ENCODE assay signal across 17 cellular contexts in genomic region chr2:239459056-239459455, GRCh38. TPM values are rescaled to one million over a fixed set of nuclear protein-coding genes. Genes with fewer than 3 reads are reported as not detected.
A peak's percentile ranks its signal among the peaks of the same experiment; 100 is the strongest.
DNase-seq lines count a peak whose midpoint lies in the region; ATAC-seq and TF ChIP-seq lines count a peak whose summit lies in the region.
"Had no signal": no experiment of that assay in that cellular context is flagged by ENCODE, and none has a peak within 500 bp of the region (broad histone marks: within the 10 kb centered on the region; RNA-seq: fewer than 3 reads in every experiment).

No MANE protein-coding gene starts in this region.

- TF ChIP-seq POLR2A in esophagus muscularis mucosa (IDR thresholded peaks at IDR 0.05; ENCODE audit: low read depth) (no peak), sigmoid colon (IDR thresholded peaks at IDR 0.05) (no peak)

- WGBS in heart right ventricle, 2 donors, result 93 to 94% methylated on average over 6 of the region's 6 CpGs
- 92% methylated on average over 6 of the region's 6 CpGs for WGBS in esophagus muscularis mucosa
- 91 to 92% methylated on average over 6 of the region's 6 CpGs for WGBS in sigmoid colon, 2 donors

- no peaks in the 10 kb centered on the region for H3K4me1 Mint-ChIP-seq in activated naive CD4-positive, alpha-beta T cell treated with anti-CD3 and anti-CD28 coated beads for 36 hours (ENCODE audit: low read depth)
- H3K4me1 Mint-ChIP-seq: GM23338 had no signal

- peaks cover 0 to 11% (median 5%) of the 10 kb centered on the region in 9 donors for H3K4me1 ChIP-seq in heart right ventricle
- H3K4me1 ChIP-seq in esophagus muscularis mucosa, result peaks cover 12 to 17% (median 16%) of the 10 kb centered on the region in 4 donors
- peaks cover 0 to 11% (median 6%) of the 10 kb centered on the region in 4 donors for H3K4me1 ChIP-seq in sigmoid colon

- H3K27ac ChIP-seq in heart right ventricle, result no peak overlapping the region
- no peak overlapping the region for H3K27ac ChIP-seq in esophagus muscularis mucosa (replicated peaks in 1 of 4)
- no peak overlapping the region for H3K27ac ChIP-seq in sigmoid colon

- H3K27me3 ChIP-seq in heart right ventricle, result peaks cover 0 to 29% (median 8%) of the 10 kb centered on the region in 7 donors
- peaks cover 0 to 9% (median 0%) of the 10 kb centered on the region in 4 donors for H3K27me3 ChIP-seq in esophagus muscularis mucosa
- no peaks in the 10 kb centered on the region for H3K27me3 ChIP-seq in sigmoid colon

- no peak for TF ChIP-seq CTCF in heart right ventricle (IDR thresholded peaks at IDR 0.05)
- TF ChIP-seq CTCF in esophagus muscularis mucosa (IDR thresholded peaks at IDR 0.05), result no peak
- no peak for TF ChIP-seq CTCF in sigmoid colon (IDR thresholded peaks at IDR 0.05)

- peaks cover 8% of the 10 kb centered on the region for H3K27me3 Mint-ChIP-seq in activated naive CD4-positive, alpha-beta T cell treated with anti-CD3 and anti-CD28 coated beads for 36 hours (ENCODE audit: low read depth)

- ATAC-seq in heart right ventricle, result no peak
- ATAC-seq: GM23338, HepG2, PC-3 had no signal

- H3K36me3 Mint-ChIP-seq in activated naive CD4-positive, alpha-beta T cell treated with anti-CD3 and anti-CD28 coated beads for 36 hours (ENCODE audit: low read depth), result no peaks in the 10 kb centered on the region

- H3K4me3 Mint-ChIP-seq in activated naive CD4-positive, alpha-beta T cell treated with anti-CD3 and anti-CD28 coated beads for 36 hours, result no peak overlapping the region
- H3K4me3 Mint-ChIP-seq: GM23338 had no signal

- CTCF ChIA-PET in activated naive CD4-positive, alpha-beta T cell treated with anti-CD3 and anti-CD28 coated beads for 36 hours (lab: Charles Lee), result no interaction called here

- intact Hi-C loops in cardiac septum (cut with DNase I) (no loop called here), heart right ventricle (cut with DNase I) (no loop called here), esophagus muscularis mucosa (cut with DNase I) (no loop called here), sigmoid colon (cut with DNase I) (no loop called here)
- intact Hi-C loops in activated naive CD4-positive, alpha-beta T cell treated with anti-CD3 and anti-CD28 coated beads for 36 hours (cut with micrococcal nuclease), result no loop called here

- no peak overlapping the region for H3K27ac Mint-ChIP-seq in activated naive CD4-positive, alpha-beta T cell treated with anti-CD3 and anti-CD28 coated beads for 36 hours
- H3K27ac Mint-ChIP-seq: GM23338 had no signal

- no peaks in the 10 kb centered on the region for H3K9me3 Mint-ChIP-seq in activated naive CD4-positive, alpha-beta T cell treated with anti-CD3 and anti-CD28 coated beads for 36 hours

- H3K9me3 ChIP-seq in heart right ventricle (peaks cover 0 to 7% (median 0%) of the 10 kb centered on the region in 11 donors), esophagus muscularis mucosa (no peaks in the 10 kb centered on the region), sigmoid colon (no peaks in the 10 kb centered on the region)

- DNase-seq in cardiac septum (ENCODE audit: low spot score) (peak; percentile 33), heart right ventricle (no peak), esophagus muscularis mucosa (ENCODE audit: extremely low spot score) (peak; percentile 72), sigmoid colon (peak; percentile 50), NCI-H2029 treated with DMSO at 0.1 percent for 48 hours (lab: John Stamatoyannopoulos, UW) (no peak), amygdala (lab: John Stamatoyannopoulos, UW) (no peak)
- no peak for DNase-seq in activated naive CD4-positive, alpha-beta T cell treated with anti-CD3 and anti-CD28 coated beads for 36 hours
- DNase-seq: AML-193, COR-L47, GF-D8, KG1, NCI-H1436, NCI-H2081, NCI-H748 treated with DMSO at 0.1 percent for 48 hours, PC-3 had no signal

- H3K36me3 ChIP-seq in heart right ventricle, result no peaks in the 10 kb centered on the region
- H3K36me3 ChIP-seq in esophagus muscularis mucosa, result no peaks in the 10 kb centered on the region
- no peaks in the 10 kb centered on the region for H3K36me3 ChIP-seq in sigmoid colon

- H3K4me3 ChIP-seq in heart right ventricle, result no peak overlapping the region
- H3K4me3 ChIP-seq in esophagus muscularis mucosa, result no peak overlapping the region
- H3K4me3 ChIP-seq in sigmoid colon, result no peak overlapping the region
- H3K4me3 ChIP-seq: GM23338 had no signal

- TF ChIP-seq EP300 in esophagus muscularis mucosa (IDR thresholded peaks at IDR 0.05) (no peak), sigmoid colon (IDR thresholded peaks at IDR 0.05) (no peak)

RNA-seq across cellular contexts. Expression of gene HDAC4, which starts 58.2 kb away (rescaled TPM):
- total RNA-seq in cardiac septum, result 34.4 TPM
- total RNA-seq in heart right ventricle, result 10 to 100 TPM; 18.8 to 40.0 (median 27.2) TPM
- 10 to 100 TPM in 1 of 2 donors, 1 to 10 TPM in 1; 3.7 to 14.9 TPM for polyA plus RNA-seq in heart right ventricle
- total RNA-seq in esophagus muscularis mucosa, result 100 to 1,000 TPM in 1 of 4 donors, 10 to 100 TPM in 3; 59.4 to 119 (median 76.1) TPM
- total RNA-seq in sigmoid colon, result 100 to 1,000 TPM in 3 of 4 donors, 10 to 100 TPM in 1; 77.0 to 196 (median 139) TPM
- 10 to 100 TPM in 1 of 3 donors, 1 to 10 TPM in 2; 1.8 to 16.4 (median 3.0) TPM for polyA plus RNA-seq in sigmoid colon
- total RNA-seq in activated naive CD4-positive, alpha-beta T cell treated with anti-CD3 and anti-CD28 coated beads for 36 hours, result 10 to 100 TPM; 32.0 to 35.6 TPM

Comparison
In these comparisons a context has a peak if more than half of its experiments do, and no peak if none do; other contexts are left out.
1. DNase-seq: peak in cardiac septum (single experiment), esophagus muscularis mucosa (single experiment) and sigmoid colon (single experiment); none in heart right ventricle (0 of 2), NCI-H2029 treated with DMSO at 0.1 percent for 48 hours (single experiment), amygdala (0 of 56) and activated naive CD4-positive, alpha-beta T cell treated with anti-CD3 and anti-CD28 coated beads for 36 hours (single experiment).